ENCODE assay signal across 31 cellular contexts in genomic region chr14:70724944-70725343, GRCh38.
"Had no signal": no experiment of that assay in that cellular context is flagged by ENCODE, and none has a peak within 500 bp of the region (broad histone marks: within the 10 kb centered on the region; RNA-seq: fewer than 3 reads in every experiment).

No MANE protein-coding gene starts in this region.

- H3K27me3 ChIP-seq: ascending aorta, body of pancreas, MG63, SJSA1 had no signal

- H3K4me1 ChIP-seq: ascending aorta, SJSA1 had no signal

- H3K36me3 ChIP-seq: ascending aorta, MG63, SJSA1 had no signal

- H3K4me3 ChIP-seq: ascending aorta, body of pancreas, MG63, SJSA1 had no signal

- H3K4me2 ChIP-seq: KMS-11 had no signal

- DNase-seq: activated CD4-positive, alpha-beta T cell treated with anti-CD3 and anti-CD28 coated beads for 48 hours; activated CD4-positive, alpha-beta T cell treated with anti-CD3 and anti-CD28 coated beads, Interleukin-2, amount 50 U/mL, for 4 hours; activated CD4-positive, CD25-positive, alpha-beta regulatory T cell treated with anti-CD3 and anti-CD28 coated beads, Interleukin-2, amount 50 U/mL, for 72 hours; activated CD8-positive, alpha-beta memory T cell treated with anti-CD3 and anti-CD28 coated beads, Interleukin-2, amount 50 U/mL, for 48 hours; activated CD8-positive, alpha-beta T cell treated with anti-CD3 and anti-CD28 coated beads, Interleukin-2, amount 10 ng/mL, durations not matched to agents 7 days and 5 days; activated effector memory CD4-positive, alpha-beta T cell treated with anti-CD3 and anti-CD28 coated beads, Interleukin-2, amount 50 U/mL, for 16 hours; activated naive CD4-positive, alpha-beta T cell treated with Interleukin-2 at 50 U/mL for 16 hours; activated naive CD8-positive, alpha-beta T cell treated with anti-CD3 and anti-CD28 coated beads, Interleukin-2, amount 50 U/mL, for 24 hours; activated T-cell treated with anti-CD3 and anti-CD28 coated beads, Interleukin-2, amount 50 U/mL, for 4 hours; amniotic stem cell; body of pancreas; MG63; MV-4-11; NCI-H1092 treated with DMSO at 0.1 percent for 48 hours; NCI-H1417 treated with DMSO at 0.1 percent for 48 hours; NCI-H1694 treated with DMSO at 0.1 percent for 48 hours; NCI-H2029 treated with DMSO at 0.1 percent for 48 hours; NCI-H345; NCI-H510A; NCI-H69; NK-92 treated with Interleukin-12 subunit alpha and Interleukin-12 subunit beta, amount 100 ng/mL, for 24 hours; OCI-M1; Right ventricle myocardium superior; RPMI8226 had no signal

- H3K27me3 Mint-ChIP-seq: activated naive CD8-positive, alpha-beta T cell treated with anti-CD3 and anti-CD28 coated beads, Interleukin-2, amount 50 U/mL, for 24 hours had no signal

- H3K9me3 ChIP-seq: ascending aorta, body of pancreas, MG63, SJSA1 had no signal

- H3K36me3 Mint-ChIP-seq: activated naive CD4-positive, alpha-beta T cell treated with anti-CD3 and anti-CD28 coated beads, Interleukin-2, amount 50 U/mL, for 72 hours had no signal

- H3K27ac ChIP-seq: ascending aorta, body of pancreas, KMS-11, SJSA1 had no signal

- ATAC-seq: activated CD8-positive, alpha-beta T cell treated with anti-CD3 and anti-CD28 coated beads, Interleukin-2, amount 10 ng/mL, durations not matched to agents 7 days and 5 days; activated naive CD4-positive, alpha-beta T cell treated with anti-CD3 and anti-CD28 coated beads, Interleukin-2, amount 50 U/mL, for 72 hours; activated naive CD8-positive, alpha-beta T cell treated with anti-CD3 and anti-CD28 coated beads, Interleukin-2, amount 50 U/mL, for 24 hours; activated T-cell treated with anti-CD3 and anti-CD28 coated beads, Interleukin-2, amount 50 U/mL, for 4 hours; body of pancreas; Panc1; SK-N-SH treated with all-trans-retinoic acid at 6 μM for 48 hours had no signal

- H3K4me1 Mint-ChIP-seq: activated naive CD8-positive, alpha-beta T cell treated with anti-CD3 and anti-CD28 coated beads, Interleukin-2, amount 50 U/mL, for 24 hours had no signal

- H3K4me3 Mint-ChIP-seq: activated CD8-positive, alpha-beta T cell treated with anti-CD3 and anti-CD28 coated beads, Interleukin-2, amount 10 ng/mL, durations not matched to agents 7 days and 5 days; activated naive CD8-positive, alpha-beta T cell treated with anti-CD3 and anti-CD28 coated beads, Interleukin-2, amount 50 U/mL, for 24 hours; activated T-cell treated with anti-CD3 and anti-CD28 coated beads, Interleukin-2, amount 50 U/mL, for 4 hours; T-helper 1 cell treated with Interleukin-12 subunit alpha and Interleukin-12 subunit beta and Interleukin-4 antibody, amounts not matched to agents 30 μg/mL and 1 μg/mL, for 36 hours had no signal

- H3K9me3 Mint-ChIP-seq: activated naive CD4-positive, alpha-beta T cell treated with anti-CD3 and anti-CD28 coated beads, Interleukin-2, amount 50 U/mL, for 72 hours; activated naive CD8-positive, alpha-beta T cell treated with anti-CD3 and anti-CD28 coated beads, Interleukin-2, amount 50 U/mL, for 24 hours; activated T-cell treated with anti-CD3 and anti-CD28 coated beads, Interleukin-2, amount 50 U/mL, for 4 hours; T-helper 1 cell treated with Interleukin-12 subunit alpha and Interleukin-12 subunit beta and Interleukin-4 antibody, amounts not matched to agents 30 μg/mL and 1 μg/mL, for 36 hours had no signal

- H3K27ac Mint-ChIP-seq: activated naive CD8-positive, alpha-beta T cell treated with anti-CD3 and anti-CD28 coated beads, Interleukin-2, amount 50 U/mL, for 24 hours; T-helper 1 cell treated with Interleukin-12 subunit alpha and Interleukin-12 subunit beta and Interleukin-4 antibody, amounts not matched to agents 30 μg/mL and 1 μg/mL, for 36 hours had no signal
